In the genomic region with DNA sequence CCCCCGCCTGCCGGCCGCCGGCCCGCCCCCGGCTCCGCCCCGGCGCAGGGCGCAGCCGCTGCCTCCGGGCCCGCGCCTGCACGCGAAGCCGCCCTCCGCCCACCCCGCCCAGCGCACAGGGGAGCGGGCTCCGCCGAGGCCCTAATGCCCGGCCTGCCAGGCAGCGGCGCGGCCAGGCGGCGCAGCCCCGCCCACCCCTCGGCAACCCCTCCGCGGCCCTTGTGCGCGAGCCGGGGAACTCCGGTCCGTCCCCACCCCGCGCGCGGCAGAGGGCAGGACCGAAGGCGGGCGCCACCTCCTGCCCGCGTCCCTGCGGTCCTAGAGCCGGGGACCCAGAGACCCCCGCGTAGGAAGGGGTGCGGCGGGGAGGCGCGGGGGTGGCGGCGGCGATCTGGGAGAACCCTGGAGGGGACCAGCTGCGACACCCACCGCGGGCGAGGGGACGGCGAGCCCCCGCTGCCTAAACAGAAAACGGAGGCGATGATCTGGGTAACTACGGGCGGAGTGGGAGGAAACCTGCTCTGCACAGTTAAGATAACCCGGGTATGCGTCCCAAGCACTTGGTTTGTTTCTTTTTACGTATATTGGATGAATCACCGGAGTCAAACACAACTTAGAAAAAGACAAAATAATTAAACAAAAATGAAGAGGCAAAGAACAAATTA, we compare ENCODE assay signal across 8 cellular contexts. TPM values are rescaled to one million over a fixed set of nuclear protein-coding genes. Genes with fewer than 3 reads are reported as not detected.
DNase-seq lines count a peak whose midpoint lies in the region; TF ChIP-seq lines count a peak whose summit lies in the region.

No MANE protein-coding gene starts in this region.

- TF ChIP-seq CTCF in GM12873 (IDR thresholded peaks at IDR 0.05; ENCODE audit: insufficient read depth, low read depth, low read length, missing control alignments) (peak; percentile 20), HFFc6 (IDR thresholded peaks at IDR 0.05) (peak; percentile 39; the same call in 1 of the 2 replicates), type B pancreatic cell (conservative IDR thresholded peaks at IDR 0.05) (peak; percentile 14)

- DNase-seq in HFFc6 (peak; percentile 86), NCI-H1048 (lab: John Stamatoyannopoulos, UW) (peak; percentile 71), SW 1271 (lab: John Stamatoyannopoulos, UW) (peak; percentile 59 to 75), adipocyte (ENCODE audit: low read depth) (peak; percentile 97), cardiac septum (ENCODE audit: low spot score) (peak; percentile 94), posterior cingulate gyrus (peak; percentile 78 to 98 (median 87)), type B pancreatic cell (ENCODE audit: extremely low spot score, unreplicated experiment) (peak; percentile 92)

- H3K27me3 Mint-ChIP-seq in HFFc6 (ENCODE audit: insufficient read depth) (no peaks in the 10 kb centered on the region), type B pancreatic cell (no peaks in the 10 kb centered on the region)

- H3K36me3 Mint-ChIP-seq in HFFc6 (ENCODE audit: low read depth): no peaks in the 10 kb centered on the region
- no peaks in the 10 kb centered on the region for H3K36me3 Mint-ChIP-seq in type B pancreatic cell

- H3K4me3 ChIP-seq in adipocyte (ENCODE audit: low read length): peak overlapping the region; percentile 84

- no peaks in the 10 kb centered on the region for H3K9me3 ChIP-seq in adipocyte (ENCODE audit: control insufficient read depth, low read length)

- peaks cover 53% of the 10 kb centered on the region for H3K4me1 Mint-ChIP-seq in HFFc6 (ENCODE audit: low read depth)
- peaks cover 26% of the 10 kb centered on the region for H3K4me1 Mint-ChIP-seq in type B pancreatic cell (ENCODE audit: unreplicated experiment)

- H3K27ac Mint-ChIP-seq in HFFc6 (peak overlapping the region; percentile 84), type B pancreatic cell (peak overlapping the region; percentile 71)

- peaks cover 43% of the 10 kb centered on the region for H3K4me1 ChIP-seq in adipocyte (ENCODE audit: control insufficient read depth, insufficient read depth, low read length)

- H3K9me3 Mint-ChIP-seq in HFFc6 (no peaks in the 10 kb centered on the region), type B pancreatic cell (no peaks in the 10 kb centered on the region)

- H3K4me3 Mint-ChIP-seq in HFFc6 (peak overlapping the region; percentile 92), type B pancreatic cell (peak overlapping the region; percentile 88)

- intact Hi-C loops in cardiac septum (cut with DNase I): loop anchor here (1.0 to 10.0 kb wide), 4 partner anchors 79 to 253 kb away; partner anchors contain the start of genes GTF3A, RASL11A and RPL21
- intact Hi-C loops in posterior cingulate gyrus (cut with DNase I): loop anchor here (2.0 to 10.0 kb wide), 5 partner anchors 80 to 187 kb away; partner anchors contain the start of genes RASL11A and RPL21

- peak overlapping the region; percentile 85 for H3K9ac ChIP-seq in adipocyte (ENCODE audit: low read length)

- H3K27me3 ChIP-seq in adipocyte (replicated peaks; ENCODE audit: control insufficient read depth, insufficient read depth, low read length): no peaks in the 10 kb centered on the region

- no peaks in the 10 kb centered on the region for H3K36me3 ChIP-seq in adipocyte (ENCODE audit: control insufficient read depth, insufficient read depth, low read length, severe bottlenecking)

RNA-seq across cellular contexts. Expression of gene USP12, which starts 0.4 kb away (rescaled TPM):
- 10 to 100 TPM; 20.0 to 25.2 (median 22.7) TPM for total RNA-seq in HFFc6 (2021; fragmentation: NEBNext Ultra II Directional; extraction: Animal tissue kit (Norgen Biotek cat#: 25700))
- total RNA-seq in cardiac septum (28.0 TPM), type B pancreatic cell (ENCODE audit: low replicate concordance) (17.3 and 19.1 TPM in 2 replicates)

Comparison
In these comparisons a context has a peak if more than half of its experiments do, and no peak if none do; other contexts are left out.
1. Peak in every context shown above with its lines: DNase-seq and H3K4me3 ChIP-seq.